Comparison of ENCODE assay signal across 1 cellular context in the genomic region with DNA sequence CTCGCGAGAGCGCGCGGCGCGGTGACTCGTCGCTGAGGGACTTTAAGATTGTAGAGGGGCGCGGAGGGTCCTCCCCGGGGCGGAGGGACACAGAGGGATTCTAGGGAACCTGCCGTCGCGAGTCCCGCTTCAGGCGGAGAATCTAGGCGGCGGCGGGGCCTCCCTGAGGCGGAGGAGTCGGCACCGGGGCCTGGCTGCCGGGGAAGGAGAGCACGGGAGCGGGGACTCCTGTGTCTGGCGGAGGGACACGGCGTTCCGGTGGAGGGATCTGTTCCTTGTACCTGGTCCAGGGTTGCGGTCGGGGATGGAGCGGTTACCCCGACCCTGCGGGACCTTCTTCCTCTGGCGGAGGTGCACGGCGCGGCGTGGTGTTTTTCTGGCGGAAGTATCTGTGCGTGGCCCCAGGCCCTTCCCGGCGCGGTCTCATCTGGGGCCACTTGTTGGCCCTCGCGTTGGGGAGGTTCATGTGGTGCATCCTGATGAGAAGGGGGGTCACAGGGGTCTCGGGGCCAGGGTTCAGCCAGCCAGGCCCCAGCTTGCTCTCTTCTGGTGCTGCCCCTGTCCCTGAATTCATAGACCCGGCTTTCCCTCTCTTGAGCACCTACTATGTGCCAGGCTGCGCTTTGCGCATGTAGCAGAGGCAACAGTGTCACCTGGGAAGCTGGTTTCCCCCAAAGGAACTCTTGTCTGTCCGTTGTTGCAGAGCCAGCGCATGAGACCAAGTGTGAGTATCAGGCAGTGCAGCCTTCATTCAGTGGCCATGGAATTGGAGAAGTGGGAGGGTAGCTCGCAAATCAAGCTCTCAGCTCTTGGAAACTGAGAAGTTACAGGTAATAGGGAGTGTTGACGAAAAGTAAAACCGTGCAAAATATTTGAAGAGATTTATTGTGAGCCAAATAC.
TF ChIP-seq lines count a peak whose summit lies in the region.

No MANE protein-coding gene starts in this region.

TF ChIP-seq in HepG2, 621 proteins besides CTCF, POLR2A, EP300 and RAD21 (continued from another document and continues in another):
- TF ChIP-seq, protein P1, sequence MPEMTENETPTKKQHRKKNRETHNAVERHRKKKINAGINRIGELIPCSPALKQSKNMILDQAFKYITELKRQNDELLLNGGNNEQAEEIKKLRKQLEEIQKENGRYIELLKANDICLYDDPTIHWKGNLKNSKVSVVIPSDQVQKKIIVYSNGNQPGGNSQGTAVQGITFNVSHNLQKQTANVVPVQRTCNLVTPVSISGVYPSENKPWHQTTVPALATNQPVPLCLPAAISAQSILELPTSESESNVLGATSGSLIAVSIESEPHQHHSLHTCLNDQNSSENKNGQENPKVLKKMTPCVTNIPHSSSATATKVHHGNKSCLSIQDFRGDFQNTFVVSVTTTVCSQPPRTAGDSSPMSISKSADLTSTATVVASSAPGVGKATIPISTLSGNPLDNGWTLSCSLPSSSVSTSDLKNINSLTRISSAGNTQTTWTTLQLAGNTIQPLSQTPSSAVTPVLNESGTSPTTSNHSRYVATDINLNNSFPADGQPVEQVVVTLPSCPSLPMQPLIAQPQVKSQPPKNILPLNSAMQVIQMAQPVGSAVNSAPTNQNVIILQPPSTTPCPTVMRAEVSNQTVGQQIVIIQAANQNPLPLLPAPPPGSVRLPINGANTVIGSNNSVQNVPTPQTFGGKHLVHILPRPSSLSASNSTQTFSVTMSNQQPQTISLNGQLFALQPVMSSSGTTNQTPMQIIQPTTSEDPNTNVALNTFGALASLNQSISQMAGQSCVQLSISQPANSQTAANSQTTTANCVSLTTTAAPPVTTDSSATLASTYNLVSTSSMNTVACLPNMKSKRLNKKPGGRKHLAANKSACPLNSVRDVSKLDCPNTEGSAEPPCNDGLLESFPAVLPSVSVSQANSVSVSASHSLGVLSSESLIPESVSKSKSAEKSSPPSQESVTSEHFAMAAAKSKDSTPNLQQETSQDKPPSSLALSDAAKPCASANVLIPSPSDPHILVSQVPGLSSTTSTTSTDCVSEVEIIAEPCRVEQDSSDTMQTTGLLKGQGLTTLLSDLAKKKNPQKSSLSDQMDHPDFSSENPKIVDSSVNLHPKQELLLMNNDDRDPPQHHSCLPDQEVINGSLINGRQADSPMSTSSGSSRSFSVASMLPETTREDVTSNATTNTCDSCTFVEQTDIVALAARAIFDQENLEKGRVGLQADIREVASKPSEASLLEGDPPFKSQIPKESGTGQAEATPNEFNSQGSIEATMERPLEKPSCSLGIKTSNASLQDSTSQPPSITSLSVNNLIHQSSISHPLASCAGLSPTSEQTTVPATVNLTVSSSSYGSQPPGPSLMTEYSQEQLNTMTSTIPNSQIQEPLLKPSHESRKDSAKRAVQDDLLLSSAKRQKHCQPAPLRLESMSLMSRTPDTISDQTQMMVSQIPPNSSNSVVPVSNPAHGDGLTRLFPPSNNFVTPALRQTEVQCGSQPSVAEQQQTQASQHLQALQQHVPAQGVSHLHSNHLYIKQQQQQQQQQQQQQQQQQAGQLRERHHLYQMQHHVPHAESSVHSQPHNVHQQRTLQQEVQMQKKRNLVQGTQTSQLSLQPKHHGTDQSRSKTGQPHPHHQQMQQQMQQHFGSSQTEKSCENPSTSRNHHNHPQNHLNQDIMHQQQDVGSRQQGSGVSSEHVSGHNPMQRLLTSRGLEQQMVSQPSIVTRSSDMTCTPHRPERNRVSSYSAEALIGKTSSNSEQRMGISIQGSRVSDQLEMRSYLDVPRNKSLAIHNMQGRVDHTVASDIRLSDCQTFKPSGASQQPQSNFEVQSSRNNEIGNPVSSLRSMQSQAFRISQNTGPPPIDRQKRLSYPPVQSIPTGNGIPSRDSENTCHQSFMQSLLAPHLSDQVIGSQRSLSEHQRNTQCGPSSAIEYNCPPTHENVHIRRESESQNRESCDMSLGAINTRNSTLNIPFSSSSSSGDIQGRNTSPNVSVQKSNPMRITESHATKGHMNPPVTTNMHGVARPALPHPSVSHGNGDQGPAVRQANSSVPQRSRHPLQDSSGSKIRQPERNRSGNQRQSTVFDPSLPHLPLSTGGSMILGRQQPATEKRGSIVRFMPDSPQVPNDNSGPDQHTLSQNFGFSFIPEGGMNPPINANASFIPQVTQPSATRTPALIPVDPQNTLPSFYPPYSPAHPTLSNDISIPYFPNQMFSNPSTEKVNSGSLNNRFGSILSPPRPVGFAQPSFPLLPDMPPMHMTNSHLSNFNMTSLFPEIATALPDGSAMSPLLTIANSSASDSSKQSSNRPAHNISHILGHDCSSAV (CRISPR knock-in tag; IDR thresholded peaks at IDR 0.05; ENCODE audit: borderline replicate concordance): peak; percentile 54; the same call in 1 of the 2 replicates
- TF ChIP-seq ZNF343 (CRISPR knock-in tag; IDR thresholded peaks at IDR 0.05) (peak; percentile 98; the same call in 1 of the 2 replicates), ZNF317 (CRISPR knock-in tag; IDR thresholded peaks at IDR 0.05) (peak; percentile 87), ZNF720 (CRISPR knock-in tag; IDR thresholded peaks at IDR 0.05) (no peak), NFIB (CRISPR knock-in tag; IDR thresholded peaks at IDR 0.05; ENCODE audit: borderline replicate concordance) (no peak), TSC22D2 (CRISPR knock-in tag; IDR thresholded peaks at IDR 0.05; ENCODE audit: borderline replicate concordance) (no peak), PCBP2 (optimal IDR thresholded peaks at IDR 0.05; ENCODE audit: low read depth, low read length, poor library complexity, severe bottlenecking) (peak; percentile 51), ATF7 (IDR thresholded peaks at IDR 0.05) (no peak), ATF7 (CRISPR knock-in tag; IDR thresholded peaks at IDR 0.05) (peak; percentile 78; the same call in 1 of the 2 replicates), CC2D1A (CRISPR knock-in tag; IDR thresholded peaks at IDR 0.05) (no peak), SP140L (CRISPR knock-in tag; IDR thresholded peaks at IDR 0.05; ENCODE audit: borderline replicate concordance) (no peak)
- TF ChIP-seq, protein P2, sequence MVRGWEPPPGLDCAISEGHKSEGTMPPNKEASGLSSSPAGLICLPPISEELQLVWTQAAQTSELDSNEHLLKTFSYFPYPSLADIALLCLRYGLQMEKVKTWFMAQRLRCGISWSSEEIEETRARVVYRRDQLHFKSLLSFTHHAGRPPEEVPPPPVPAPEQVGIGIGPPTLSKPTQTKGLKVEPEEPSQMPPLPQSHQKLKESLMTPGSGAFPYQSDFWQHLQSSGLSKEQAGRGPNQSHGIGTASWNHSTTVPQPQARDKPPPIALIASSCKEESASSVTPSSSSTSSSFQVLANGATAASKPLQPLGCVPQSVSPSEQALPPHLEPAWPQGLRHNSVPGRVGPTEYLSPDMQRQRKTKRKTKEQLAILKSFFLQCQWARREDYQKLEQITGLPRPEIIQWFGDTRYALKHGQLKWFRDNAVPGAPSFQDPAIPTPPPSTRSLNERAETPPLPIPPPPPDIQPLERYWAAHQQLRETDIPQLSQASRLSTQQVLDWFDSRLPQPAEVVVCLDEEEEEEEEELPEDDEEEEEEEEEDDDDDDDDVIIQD (CRISPR knock-in tag; IDR thresholded peaks at IDR 0.05; ENCODE audit: low read depth): peak; percentile 75; the same call in 1 of the 2 replicates
- TF ChIP-seq, protein P3, sequence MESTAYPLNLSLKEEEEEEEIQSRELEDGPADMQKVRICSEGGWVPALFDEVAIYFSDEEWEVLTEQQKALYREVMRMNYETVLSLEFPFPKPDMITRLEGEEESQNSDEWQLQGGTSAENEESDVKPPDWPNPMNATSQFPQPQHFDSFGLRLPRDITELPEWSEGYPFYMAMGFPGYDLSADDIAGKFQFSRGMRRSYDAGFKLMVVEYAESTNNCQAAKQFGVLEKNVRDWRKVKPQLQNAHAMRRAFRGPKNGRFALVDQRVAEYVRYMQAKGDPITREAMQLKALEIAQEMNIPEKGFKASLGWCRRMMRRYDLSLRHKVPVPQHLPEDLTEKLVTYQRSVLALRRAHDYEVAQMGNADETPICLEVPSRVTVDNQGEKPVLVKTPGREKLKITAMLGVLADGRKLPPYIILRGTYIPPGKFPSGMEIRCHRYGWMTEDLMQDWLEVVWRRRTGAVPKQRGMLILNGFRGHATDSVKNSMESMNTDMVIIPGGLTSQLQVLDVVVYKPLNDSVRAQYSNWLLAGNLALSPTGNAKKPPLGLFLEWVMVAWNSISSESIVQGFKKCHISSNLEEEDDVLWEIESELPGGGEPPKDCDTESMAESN (CRISPR knock-in tag; conservative IDR thresholded peaks at IDR 0.05): peak; percentile 60
- TF ChIP-seq, protein P4, sequence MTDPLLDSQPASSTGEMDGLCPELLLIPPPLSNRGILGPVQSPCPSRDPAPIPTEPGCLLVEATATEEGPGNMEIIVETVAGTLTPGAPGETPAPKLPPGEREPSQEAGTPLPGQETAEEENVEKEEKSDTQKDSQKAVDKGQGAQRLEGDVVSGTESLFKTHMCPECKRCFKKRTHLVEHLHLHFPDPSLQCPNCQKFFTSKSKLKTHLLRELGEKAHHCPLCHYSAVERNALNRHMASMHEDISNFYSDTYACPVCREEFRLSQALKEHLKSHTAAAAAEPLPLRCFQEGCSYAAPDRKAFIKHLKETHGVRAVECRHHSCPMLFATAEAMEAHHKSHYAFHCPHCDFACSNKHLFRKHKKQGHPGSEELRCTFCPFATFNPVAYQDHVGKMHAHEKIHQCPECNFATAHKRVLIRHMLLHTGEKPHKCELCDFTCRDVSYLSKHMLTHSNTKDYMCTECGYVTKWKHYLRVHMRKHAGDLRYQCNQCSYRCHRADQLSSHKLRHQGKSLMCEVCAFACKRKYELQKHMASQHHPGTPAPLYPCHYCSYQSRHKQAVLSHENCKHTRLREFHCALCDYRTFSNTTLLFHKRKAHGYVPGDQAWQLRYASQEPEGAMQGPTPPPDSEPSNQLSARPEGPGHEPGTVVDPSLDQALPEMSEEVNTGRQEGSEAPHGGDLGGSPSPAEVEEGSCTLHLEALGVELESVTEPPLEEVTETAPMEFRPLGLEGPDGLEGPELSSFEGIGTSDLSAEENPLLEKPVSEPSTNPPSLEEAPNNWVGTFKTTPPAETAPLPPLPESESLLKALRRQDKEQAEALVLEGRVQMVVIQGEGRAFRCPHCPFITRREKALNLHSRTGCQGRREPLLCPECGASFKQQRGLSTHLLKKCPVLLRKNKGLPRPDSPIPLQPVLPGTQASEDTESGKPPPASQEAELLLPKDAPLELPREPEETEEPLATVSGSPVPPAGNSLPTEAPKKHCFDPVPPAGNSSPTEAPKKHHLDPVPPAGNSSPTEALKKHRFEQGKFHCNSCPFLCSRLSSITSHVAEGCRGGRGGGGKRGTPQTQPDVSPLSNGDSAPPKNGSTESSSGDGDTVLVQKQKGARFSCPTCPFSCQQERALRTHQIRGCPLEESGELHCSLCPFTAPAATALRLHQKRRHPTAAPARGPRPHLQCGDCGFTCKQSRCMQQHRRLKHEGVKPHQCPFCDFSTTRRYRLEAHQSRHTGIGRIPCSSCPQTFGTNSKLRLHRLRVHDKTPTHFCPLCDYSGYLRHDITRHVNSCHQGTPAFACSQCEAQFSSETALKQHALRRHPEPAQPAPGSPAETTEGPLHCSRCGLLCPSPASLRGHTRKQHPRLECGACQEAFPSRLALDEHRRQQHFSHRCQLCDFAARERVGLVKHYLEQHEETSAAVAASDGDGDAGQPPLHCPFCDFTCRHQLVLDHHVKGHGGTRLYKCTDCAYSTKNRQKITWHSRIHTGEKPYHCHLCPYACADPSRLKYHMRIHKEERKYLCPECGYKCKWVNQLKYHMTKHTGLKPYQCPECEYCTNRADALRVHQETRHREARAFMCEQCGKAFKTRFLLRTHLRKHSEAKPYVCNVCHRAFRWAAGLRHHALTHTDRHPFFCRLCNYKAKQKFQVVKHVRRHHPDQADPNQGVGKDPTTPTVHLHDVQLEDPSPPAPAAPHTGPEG (CRISPR knock-in tag; IDR thresholded peaks at IDR 0.05): no peak
- TF ChIP-seq, protein P5, sequence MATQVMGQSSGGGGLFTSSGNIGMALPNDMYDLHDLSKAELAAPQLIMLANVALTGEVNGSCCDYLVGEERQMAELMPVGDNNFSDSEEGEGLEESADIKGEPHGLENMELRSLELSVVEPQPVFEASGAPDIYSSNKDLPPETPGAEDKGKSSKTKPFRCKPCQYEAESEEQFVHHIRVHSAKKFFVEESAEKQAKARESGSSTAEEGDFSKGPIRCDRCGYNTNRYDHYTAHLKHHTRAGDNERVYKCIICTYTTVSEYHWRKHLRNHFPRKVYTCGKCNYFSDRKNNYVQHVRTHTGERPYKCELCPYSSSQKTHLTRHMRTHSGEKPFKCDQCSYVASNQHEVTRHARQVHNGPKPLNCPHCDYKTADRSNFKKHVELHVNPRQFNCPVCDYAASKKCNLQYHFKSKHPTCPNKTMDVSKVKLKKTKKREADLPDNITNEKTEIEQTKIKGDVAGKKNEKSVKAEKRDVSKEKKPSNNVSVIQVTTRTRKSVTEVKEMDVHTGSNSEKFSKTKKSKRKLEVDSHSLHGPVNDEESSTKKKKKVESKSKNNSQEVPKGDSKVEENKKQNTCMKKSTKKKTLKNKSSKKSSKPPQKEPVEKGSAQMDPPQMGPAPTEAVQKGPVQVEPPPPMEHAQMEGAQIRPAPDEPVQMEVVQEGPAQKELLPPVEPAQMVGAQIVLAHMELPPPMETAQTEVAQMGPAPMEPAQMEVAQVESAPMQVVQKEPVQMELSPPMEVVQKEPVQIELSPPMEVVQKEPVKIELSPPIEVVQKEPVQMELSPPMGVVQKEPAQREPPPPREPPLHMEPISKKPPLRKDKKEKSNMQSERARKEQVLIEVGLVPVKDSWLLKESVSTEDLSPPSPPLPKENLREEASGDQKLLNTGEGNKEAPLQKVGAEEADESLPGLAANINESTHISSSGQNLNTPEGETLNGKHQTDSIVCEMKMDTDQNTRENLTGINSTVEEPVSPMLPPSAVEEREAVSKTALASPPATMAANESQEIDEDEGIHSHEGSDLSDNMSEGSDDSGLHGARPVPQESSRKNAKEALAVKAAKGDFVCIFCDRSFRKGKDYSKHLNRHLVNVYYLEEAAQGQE (IDR thresholded peaks at IDR 0.05; ENCODE audit: borderline replicate concordance in 1 of 2, low read depth in 1 of 2, low read length in 2 of 2): peak in 1 of 2 experiments; percentile 37; a peak in 1 of 4 replicates
- TF ChIP-seq, protein P6, sequence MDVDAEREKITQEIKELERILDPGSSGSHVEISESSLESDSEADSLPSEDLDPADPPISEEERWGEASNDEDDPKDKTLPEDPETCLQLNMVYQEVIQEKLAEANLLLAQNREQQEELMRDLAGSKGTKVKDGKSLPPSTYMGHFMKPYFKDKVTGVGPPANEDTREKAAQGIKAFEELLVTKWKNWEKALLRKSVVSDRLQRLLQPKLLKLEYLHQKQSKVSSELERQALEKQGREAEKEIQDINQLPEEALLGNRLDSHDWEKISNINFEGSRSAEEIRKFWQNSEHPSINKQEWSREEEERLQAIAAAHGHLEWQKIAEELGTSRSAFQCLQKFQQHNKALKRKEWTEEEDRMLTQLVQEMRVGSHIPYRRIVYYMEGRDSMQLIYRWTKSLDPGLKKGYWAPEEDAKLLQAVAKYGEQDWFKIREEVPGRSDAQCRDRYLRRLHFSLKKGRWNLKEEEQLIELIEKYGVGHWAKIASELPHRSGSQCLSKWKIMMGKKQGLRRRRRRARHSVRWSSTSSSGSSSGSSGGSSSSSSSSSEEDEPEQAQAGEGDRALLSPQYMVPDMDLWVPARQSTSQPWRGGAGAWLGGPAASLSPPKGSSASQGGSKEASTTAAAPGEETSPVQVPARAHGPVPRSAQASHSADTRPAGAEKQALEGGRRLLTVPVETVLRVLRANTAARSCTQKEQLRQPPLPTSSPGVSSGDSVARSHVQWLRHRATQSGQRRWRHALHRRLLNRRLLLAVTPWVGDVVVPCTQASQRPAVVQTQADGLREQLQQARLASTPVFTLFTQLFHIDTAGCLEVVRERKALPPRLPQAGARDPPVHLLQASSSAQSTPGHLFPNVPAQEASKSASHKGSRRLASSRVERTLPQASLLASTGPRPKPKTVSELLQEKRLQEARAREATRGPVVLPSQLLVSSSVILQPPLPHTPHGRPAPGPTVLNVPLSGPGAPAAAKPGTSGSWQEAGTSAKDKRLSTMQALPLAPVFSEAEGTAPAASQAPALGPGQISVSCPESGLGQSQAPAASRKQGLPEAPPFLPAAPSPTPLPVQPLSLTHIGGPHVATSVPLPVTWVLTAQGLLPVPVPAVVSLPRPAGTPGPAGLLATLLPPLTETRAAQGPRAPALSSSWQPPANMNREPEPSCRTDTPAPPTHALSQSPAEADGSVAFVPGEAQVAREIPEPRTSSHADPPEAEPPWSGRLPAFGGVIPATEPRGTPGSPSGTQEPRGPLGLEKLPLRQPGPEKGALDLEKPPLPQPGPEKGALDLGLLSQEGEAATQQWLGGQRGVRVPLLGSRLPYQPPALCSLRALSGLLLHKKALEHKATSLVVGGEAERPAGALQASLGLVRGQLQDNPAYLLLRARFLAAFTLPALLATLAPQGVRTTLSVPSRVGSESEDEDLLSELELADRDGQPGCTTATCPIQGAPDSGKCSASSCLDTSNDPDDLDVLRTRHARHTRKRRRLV (CRISPR knock-in tag; IDR thresholded peaks at IDR 0.05): peak; percentile 95
